Comparison of ENCODE assay signal across 1 cellular context in the genomic region with DNA sequence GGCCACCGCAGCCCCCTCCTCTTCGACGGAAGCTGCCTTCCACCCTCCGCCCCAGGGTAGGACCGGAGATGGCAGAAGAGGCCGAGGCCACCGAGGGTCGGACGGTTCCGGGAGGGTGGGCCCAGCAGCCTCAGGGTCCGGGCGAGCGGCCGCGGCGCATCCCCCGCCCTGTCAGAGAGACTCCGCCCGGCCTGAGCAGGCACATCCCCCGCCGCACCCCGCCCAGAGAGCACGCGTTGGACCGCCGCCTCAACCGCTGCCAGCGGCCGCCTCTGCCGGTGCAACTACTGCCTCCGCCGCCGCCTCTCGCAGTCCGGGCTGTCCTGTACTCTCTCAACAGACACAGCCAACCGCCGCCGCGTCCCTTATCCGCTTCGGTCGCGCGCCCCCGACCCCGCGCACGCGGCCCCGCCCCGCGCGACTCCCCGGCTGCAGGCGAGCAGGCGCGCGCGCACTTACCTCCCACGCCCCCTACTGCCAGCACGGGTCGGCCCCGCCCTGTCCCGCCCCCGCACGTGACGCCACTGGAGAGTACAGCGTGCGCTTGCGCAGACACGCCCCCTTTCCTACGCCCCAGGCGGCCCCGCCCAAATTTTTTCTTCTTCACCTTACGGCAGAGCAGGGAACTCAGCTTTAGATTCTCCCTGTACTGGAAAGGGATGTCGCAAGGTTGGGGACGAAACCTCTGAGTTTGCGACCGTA.
TF ChIP-seq lines count a peak whose summit lies in the region.

A gene with protein sequence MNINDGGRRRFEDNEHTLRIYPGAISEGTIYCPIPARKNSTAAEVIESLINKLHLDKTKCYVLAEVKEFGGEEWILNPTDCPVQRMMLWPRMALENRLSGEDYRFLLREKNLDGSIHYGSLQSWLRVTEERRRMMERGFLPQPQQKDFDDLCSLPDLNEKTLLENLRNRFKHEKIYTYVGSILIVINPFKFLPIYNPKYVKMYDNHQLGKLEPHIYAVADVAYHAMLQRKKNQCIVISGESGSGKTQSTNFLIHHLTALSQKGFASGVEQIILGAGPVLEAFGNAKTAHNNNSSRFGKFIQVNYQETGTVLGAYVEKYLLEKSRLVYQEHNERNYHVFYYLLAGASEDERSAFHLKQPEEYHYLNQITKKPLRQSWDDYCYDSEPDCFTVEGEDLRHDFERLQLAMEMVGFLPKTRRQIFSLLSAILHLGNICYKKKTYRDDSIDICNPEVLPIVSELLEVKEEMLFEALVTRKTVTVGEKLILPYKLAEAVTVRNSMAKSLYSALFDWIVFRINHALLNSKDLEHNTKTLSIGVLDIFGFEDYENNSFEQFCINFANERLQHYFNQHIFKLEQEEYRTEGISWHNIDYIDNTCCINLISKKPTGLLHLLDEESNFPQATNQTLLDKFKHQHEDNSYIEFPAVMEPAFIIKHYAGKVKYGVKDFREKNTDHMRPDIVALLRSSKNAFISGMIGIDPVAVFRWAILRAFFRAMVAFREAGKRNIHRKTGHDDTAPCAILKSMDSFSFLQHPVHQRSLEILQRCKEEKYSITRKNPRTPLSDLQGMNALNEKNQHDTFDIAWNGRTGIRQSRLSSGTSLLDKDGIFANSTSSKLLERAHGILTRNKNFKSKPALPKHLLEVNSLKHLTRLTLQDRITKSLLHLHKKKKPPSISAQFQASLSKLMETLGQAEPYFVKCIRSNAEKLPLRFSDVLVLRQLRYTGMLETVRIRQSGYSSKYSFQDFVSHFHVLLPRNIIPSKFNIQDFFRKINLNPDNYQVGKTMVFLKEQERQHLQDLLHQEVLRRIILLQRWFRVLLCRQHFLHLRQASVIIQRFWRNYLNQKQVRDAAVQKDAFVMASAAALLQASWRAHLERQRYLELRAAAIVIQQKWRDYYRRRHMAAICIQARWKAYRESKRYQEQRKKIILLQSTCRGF (N-terminal part only) (minus strand): TSS at position 453 of the 702 bp plus-strand sequence. CDS start 71,587 bp downstream, outside the sequence.

TF ChIP-seq in HepG2, 621 proteins besides CTCF, POLR2A, EP300 and RAD21 (continued from another document and continues in another):
- no peak for TF ChIP-seq ZHX1 (CRISPR knock-in tag; IDR thresholded peaks at IDR 0.05; ENCODE audit: low read depth)
- no peak for TF ChIP-seq CEBPZ (IDR thresholded peaks at IDR 0.05; ENCODE audit: low read length)
- TF ChIP-seq TP53 (CRISPR knock-in tag; conservative IDR thresholded peaks at IDR 0.05): no peak
- TF ChIP-seq SRSF1 (optimal IDR thresholded peaks at IDR 0.05; ENCODE audit: low read depth, low read length): no peak
- no peak for TF ChIP-seq ZNF260 (CRISPR knock-in tag; IDR thresholded peaks at IDR 0.05; ENCODE audit: borderline replicate concordance, low read depth)
- TF ChIP-seq ZKSCAN8 (CRISPR knock-in tag; IDR thresholded peaks at IDR 0.05; ENCODE audit: borderline replicate concordance): no peak
- no peak for TF ChIP-seq ZFP1 (CRISPR knock-in tag; IDR thresholded peaks at IDR 0.05)
- TF ChIP-seq, protein P1, sequence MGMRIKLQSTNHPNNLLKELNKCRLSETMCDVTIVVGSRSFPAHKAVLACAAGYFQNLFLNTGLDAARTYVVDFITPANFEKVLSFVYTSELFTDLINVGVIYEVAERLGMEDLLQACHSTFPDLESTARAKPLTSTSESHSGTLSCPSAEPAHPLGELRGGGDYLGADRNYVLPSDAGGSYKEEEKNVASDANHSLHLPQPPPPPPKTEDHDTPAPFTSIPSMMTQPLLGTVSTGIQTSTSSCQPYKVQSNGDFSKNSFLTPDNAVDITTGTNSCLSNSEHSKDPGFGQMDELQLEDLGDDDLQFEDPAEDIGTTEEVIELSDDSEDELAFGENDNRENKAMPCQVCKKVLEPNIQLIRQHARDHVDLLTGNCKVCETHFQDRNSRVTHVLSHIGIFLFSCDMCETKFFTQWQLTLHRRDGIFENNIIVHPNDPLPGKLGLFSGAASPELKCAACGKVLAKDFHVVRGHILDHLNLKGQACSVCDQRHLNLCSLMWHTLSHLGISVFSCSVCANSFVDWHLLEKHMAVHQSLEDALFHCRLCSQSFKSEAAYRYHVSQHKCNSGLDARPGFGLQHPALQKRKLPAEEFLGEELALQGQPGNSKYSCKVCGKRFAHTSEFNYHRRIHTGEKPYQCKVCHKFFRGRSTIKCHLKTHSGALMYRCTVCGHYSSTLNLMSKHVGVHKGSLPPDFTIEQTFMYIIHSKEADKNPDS (CRISPR knock-in tag; IDR thresholded peaks at IDR 0.05): no peak
- TF ChIP-seq ZFP36L1 (CRISPR knock-in tag; IDR thresholded peaks at IDR 0.05): no peak
- peak; percentile 33; the same call in 1 of the 2 replicates for TF ChIP-seq AKAP8 (CRISPR knock-in tag; IDR thresholded peaks at IDR 0.05)
- TF ChIP-seq ERF (CRISPR knock-in tag; IDR thresholded peaks at IDR 0.05): 0 out of 2 replicates have a peak, but pooled peaks have one; percentile 9
- no peak for TF ChIP-seq ZNF576 (CRISPR knock-in tag; IDR thresholded peaks at IDR 0.05)
- no peak for TF ChIP-seq ZNF598 (CRISPR knock-in tag; IDR thresholded peaks at IDR 0.05; ENCODE audit: borderline replicate concordance)
- no peak for TF ChIP-seq ZBTB8A (CRISPR knock-in tag; IDR thresholded peaks at IDR 0.05; ENCODE audit: borderline replicate concordance, low read depth)
- TF ChIP-seq KLF12 (CRISPR knock-in tag; IDR thresholded peaks at IDR 0.05; ENCODE audit: borderline replicate concordance): peak; percentile 67; the same call in 1 of the 2 replicates
- TF ChIP-seq, protein P2, sequence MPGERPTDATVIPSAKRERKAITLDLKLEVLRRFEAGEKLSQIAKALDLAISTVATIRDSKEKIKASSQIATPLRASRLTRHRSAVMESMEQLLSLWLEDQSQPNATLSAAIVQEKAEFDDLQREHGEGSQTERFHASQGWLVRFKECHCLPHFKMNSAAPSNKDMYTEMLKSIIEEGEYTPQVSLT (CRISPR knock-in tag; IDR thresholded peaks at IDR 0.05; ENCODE audit: borderline replicate concordance, low read depth): no peak
- TF ChIP-seq, protein P3, sequence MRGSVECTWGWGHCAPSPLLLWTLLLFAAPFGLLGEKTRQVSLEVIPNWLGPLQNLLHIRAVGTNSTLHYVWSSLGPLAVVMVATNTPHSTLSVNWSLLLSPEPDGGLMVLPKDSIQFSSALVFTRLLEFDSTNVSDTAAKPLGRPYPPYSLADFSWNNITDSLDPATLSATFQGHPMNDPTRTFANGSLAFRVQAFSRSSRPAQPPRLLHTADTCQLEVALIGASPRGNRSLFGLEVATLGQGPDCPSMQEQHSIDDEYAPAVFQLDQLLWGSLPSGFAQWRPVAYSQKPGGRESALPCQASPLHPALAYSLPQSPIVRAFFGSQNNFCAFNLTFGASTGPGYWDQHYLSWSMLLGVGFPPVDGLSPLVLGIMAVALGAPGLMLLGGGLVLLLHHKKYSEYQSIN (CRISPR knock-in tag; IDR thresholded peaks at IDR 0.05; ENCODE audit: borderline replicate concordance): no peak
- no peak for TF ChIP-seq ELF4 (CRISPR knock-in tag; IDR thresholded peaks at IDR 0.05; ENCODE audit: borderline replicate concordance)
- TF ChIP-seq, protein P4, sequence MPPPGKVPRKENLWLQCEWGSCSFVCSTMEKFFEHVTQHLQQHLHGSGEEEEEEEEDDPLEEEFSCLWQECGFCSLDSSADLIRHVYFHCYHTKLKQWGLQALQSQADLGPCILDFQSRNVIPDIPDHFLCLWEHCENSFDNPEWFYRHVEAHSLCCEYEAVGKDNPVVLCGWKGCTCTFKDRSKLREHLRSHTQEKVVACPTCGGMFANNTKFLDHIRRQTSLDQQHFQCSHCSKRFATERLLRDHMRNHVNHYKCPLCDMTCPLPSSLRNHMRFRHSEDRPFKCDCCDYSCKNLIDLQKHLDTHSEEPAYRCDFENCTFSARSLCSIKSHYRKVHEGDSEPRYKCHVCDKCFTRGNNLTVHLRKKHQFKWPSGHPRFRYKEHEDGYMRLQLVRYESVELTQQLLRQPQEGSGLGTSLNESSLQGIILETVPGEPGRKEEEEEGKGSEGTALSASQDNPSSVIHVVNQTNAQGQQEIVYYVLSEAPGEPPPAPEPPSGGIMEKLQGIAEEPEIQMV (CRISPR knock-in tag; IDR thresholded peaks at IDR 0.05; ENCODE audit: low read depth): no peak
- no peak for TF ChIP-seq TBP (CRISPR knock-in tag; IDR thresholded peaks at IDR 0.05)
- no peak for TF ChIP-seq ZNF224 (CRISPR knock-in tag; IDR thresholded peaks at IDR 0.05)
- TF ChIP-seq NBN (conservative IDR thresholded peaks at IDR 0.05): no peak
- TF ChIP-seq, protein P5, sequence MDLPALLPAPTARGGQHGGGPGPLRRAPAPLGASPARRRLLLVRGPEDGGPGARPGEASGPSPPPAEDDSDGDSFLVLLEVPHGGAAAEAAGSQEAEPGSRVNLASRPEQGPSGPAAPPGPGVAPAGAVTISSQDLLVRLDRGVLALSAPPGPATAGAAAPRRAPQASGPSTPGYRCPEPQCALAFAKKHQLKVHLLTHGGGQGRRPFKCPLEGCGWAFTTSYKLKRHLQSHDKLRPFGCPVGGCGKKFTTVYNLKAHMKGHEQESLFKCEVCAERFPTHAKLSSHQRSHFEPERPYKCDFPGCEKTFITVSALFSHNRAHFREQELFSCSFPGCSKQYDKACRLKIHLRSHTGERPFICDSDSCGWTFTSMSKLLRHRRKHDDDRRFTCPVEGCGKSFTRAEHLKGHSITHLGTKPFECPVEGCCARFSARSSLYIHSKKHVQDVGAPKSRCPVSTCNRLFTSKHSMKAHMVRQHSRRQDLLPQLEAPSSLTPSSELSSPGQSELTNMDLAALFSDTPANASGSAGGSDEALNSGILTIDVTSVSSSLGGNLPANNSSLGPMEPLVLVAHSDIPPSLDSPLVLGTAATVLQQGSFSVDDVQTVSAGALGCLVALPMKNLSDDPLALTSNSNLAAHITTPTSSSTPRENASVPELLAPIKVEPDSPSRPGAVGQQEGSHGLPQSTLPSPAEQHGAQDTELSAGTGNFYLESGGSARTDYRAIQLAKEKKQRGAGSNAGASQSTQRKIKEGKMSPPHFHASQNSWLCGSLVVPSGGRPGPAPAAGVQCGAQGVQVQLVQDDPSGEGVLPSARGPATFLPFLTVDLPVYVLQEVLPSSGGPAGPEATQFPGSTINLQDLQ (CRISPR knock-in tag; IDR thresholded peaks at IDR 0.05): no peak
- peak; percentile 85 for TF ChIP-seq USF2 (IDR thresholded peaks at IDR 0.05; ENCODE audit: low read depth, low read length)
- peak; percentile 86; the same call in 1 of the 2 replicates for TF ChIP-seq USF2 (CRISPR knock-in tag; IDR thresholded peaks at IDR 0.05; ENCODE audit: borderline replicate concordance)
- TF ChIP-seq ZNF543 (CRISPR knock-in tag; IDR thresholded peaks at IDR 0.05): no peak
- peak; percentile 61; the same call in 1 of the 2 replicates for TF ChIP-seq ZNF709 (CRISPR knock-in tag; IDR thresholded peaks at IDR 0.05)
- TF ChIP-seq RAD51 (IDR thresholded peaks at IDR 0.05; ENCODE audit: borderline replicate concordance): 0 out of 2 replicates have a peak, but pooled peaks have one; percentile 38
